1 cellular context compared by ENCODE assay signal in genomic region chr17:39625198-39625769, GRCh38.
TF ChIP-seq lines count a peak whose summit lies in the region.

No MANE protein-coding gene starts in this region.

TF ChIP-seq in WTC11, 78 proteins besides CTCF, POLR2A, EP300 and RAD21:
- TF ChIP-seq ATF6 (CRISPR knock-in tag; IDR thresholded peaks at IDR 0.05) (no peak), PREB (CRISPR knock-in tag; IDR thresholded peaks at IDR 0.05; ENCODE audit: borderline replicate concordance) (no peak), ZNF671 (CRISPR knock-in tag; IDR thresholded peaks at IDR 0.05) (no peak), ZNF396 (CRISPR knock-in tag; IDR thresholded peaks at IDR 0.05; ENCODE audit: borderline replicate concordance) (no peak), ZBTB21 (CRISPR knock-in tag; IDR thresholded peaks at IDR 0.05; ENCODE audit: borderline replicate concordance) (no peak), NFYB (CRISPR knock-in tag; conservative IDR thresholded peaks at IDR 0.05; ENCODE audit: low read depth) (no peak), ZNF416 (CRISPR knock-in tag; IDR thresholded peaks at IDR 0.05) (no peak), TCF7 (CRISPR knock-in tag; IDR thresholded peaks at IDR 0.05; ENCODE audit: low read depth) (no peak), RELA (CRISPR knock-in tag; IDR thresholded peaks at IDR 0.05; ENCODE audit: borderline replicate concordance) (no peak), ZNF317 (CRISPR knock-in tag; IDR thresholded peaks at IDR 0.05; ENCODE audit: borderline replicate concordance, low read depth) (no peak), MXD4 (CRISPR knock-in tag; IDR thresholded peaks at IDR 0.05; ENCODE audit: borderline replicate concordance) (no peak), CREB1 (CRISPR knock-in tag; IDR thresholded peaks at IDR 0.05) (no peak), FOXK1 (CRISPR knock-in tag; IDR thresholded peaks at IDR 0.05) (no peak), SP1 (CRISPR knock-in tag; conservative IDR thresholded peaks at IDR 0.05) (no peak)
- TF ChIP-seq, protein P1, sequence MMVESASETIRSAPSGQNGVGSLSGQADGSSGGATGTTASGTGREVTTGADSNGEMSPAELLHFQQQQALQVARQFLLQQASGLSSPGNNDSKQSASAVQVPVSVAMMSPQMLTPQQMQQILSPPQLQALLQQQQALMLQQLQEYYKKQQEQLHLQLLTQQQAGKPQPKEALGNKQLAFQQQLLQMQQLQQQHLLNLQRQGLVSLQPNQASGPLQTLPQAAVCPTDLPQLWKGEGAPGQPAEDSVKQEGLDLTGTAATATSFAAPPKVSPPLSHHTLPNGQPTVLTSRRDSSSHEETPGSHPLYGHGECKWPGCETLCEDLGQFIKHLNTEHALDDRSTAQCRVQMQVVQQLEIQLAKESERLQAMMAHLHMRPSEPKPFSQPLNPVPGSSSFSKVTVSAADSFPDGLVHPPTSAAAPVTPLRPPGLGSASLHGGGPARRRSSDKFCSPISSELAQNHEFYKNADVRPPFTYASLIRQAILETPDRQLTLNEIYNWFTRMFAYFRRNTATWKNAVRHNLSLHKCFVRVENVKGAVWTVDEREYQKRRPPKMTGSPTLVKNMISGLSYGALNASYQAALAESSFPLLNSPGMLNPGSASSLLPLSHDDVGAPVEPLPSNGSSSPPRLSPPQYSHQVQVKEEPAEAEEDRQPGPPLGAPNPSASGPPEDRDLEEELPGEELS (CRISPR knock-in tag; IDR thresholded peaks at IDR 0.05), result no peak
- TF ChIP-seq, protein P2, sequence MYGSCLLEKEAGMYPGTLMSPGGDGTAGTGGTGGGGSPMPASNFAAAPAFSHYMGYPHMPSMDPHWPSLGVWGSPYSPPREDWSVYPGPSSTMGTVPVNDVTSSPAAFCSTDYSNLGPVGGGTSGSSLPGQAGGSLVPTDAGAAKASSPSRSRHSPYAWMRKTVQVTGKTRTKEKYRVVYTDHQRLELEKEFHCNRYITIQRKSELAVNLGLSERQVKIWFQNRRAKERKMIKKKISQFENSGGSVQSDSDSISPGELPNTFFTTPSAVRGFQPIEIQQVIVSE (CRISPR knock-in tag; IDR thresholded peaks at IDR 0.05; ENCODE audit: borderline replicate concordance), result no peak
- TF ChIP-seq, protein P3, sequence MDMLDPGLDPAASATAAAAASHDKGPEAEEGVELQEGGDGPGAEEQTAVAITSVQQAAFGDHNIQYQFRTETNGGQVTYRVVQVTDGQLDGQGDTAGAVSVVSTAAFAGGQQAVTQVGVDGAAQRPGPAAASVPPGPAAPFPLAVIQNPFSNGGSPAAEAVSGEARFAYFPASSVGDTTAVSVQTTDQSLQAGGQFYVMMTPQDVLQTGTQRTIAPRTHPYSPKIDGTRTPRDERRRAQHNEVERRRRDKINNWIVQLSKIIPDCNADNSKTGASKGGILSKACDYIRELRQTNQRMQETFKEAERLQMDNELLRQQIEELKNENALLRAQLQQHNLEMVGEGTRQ (CRISPR knock-in tag; IDR thresholded peaks at IDR 0.05), result no peak
- TF ChIP-seq, protein P4, sequence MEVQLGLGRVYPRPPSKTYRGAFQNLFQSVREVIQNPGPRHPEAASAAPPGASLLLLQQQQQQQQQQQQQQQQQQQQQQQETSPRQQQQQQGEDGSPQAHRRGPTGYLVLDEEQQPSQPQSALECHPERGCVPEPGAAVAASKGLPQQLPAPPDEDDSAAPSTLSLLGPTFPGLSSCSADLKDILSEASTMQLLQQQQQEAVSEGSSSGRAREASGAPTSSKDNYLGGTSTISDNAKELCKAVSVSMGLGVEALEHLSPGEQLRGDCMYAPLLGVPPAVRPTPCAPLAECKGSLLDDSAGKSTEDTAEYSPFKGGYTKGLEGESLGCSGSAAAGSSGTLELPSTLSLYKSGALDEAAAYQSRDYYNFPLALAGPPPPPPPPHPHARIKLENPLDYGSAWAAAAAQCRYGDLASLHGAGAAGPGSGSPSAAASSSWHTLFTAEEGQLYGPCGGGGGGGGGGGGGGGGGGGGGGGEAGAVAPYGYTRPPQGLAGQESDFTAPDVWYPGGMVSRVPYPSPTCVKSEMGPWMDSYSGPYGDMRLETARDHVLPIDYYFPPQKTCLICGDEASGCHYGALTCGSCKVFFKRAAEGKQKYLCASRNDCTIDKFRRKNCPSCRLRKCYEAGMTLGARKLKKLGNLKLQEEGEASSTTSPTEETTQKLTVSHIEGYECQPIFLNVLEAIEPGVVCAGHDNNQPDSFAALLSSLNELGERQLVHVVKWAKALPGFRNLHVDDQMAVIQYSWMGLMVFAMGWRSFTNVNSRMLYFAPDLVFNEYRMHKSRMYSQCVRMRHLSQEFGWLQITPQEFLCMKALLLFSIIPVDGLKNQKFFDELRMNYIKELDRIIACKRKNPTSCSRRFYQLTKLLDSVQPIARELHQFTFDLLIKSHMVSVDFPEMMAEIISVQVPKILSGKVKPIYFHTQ (CRISPR knock-in tag; IDR thresholded peaks at IDR 0.05), result no peak
